In the genomic region with DNA sequence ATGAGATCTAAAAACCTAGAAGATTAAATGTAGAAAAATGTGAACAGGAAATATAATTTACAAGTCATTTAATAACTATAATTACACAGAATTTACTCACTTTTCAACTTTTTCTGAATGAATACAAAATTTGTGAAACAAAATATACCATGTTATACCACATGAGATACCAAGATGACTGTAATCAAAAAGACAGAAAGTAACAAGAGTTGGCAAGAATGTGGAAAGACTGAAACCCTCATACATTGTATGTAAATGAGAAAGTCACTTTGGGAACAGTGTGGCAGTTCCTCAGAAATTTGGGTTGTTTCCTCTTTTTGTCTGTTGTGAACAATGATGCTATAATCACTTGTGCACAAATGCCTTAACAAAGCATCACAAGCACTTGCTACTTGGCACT, we compare ENCODE assay signal across 21 cellular contexts.
DNase-seq lines count a peak whose midpoint lies in the region; ATAC-seq and TF ChIP-seq lines count a peak whose summit lies in the region.
"Had no signal": no experiment of that assay in that cellular context is flagged by ENCODE, and none has a peak within 500 bp of the region (broad histone marks: within the 10 kb centered on the region; RNA-seq: fewer than 3 reads in every experiment).

No MANE protein-coding gene starts in this region.

- H3K9me2 ChIP-seq in HCT116 (ENCODE audit: insufficient read depth): no peaks in the 10 kb centered on the region

- peak; percentile 39 for DNase-seq in CD1c-positive myeloid dendritic cell (ENCODE audit: extremely low spot score)
- no peak for DNase-seq in HCT116 (ENCODE audit: low read depth, low spot score)
- DNase-seq in uterus: no peak
- DNase-seq in LoVo (ENCODE audit: low spot score): no peak
- no peak for DNase-seq in NCI-H345 treated with DMSO at 0.1 percent for 48 hours (lab: John Stamatoyannopoulos, UW; ENCODE audit: unreplicated experiment)
- no peak for DNase-seq in H4 (ENCODE audit: low spot score)
- DNase-seq: adrenal gland; DMS 273 treated with DMSO at 0.1 percent for 48 hours; esophagus squamous epithelium; HCEC 1CT; Kasumi-1; NCI-H146; NCI-H345; right cardiac atrium; SHP77; stimulated activated naive CD8-positive, alpha-beta T cell treated with anti-CD3 and anti-CD28 coated beads, Interleukin-15, amount 100 ng/mL, for 72 hours had no signal

- no peak overlapping the region for H3K4me3 ChIP-seq in HCT116 (replicated peaks in 1 of 2; ENCODE audit: low read depth in 1 of 2, low read length in 2 of 2)
- H3K4me3 ChIP-seq in uterus: no peak overlapping the region
- H3K4me3 ChIP-seq: adrenal gland, BLaER1, cardiac muscle cell, esophagus squamous epithelium had no signal

- TF ChIP-seq RAD21 in HCT116 (IDR thresholded peaks at IDR 0.05; ENCODE audit: low read depth): no peak

- H2AFZ ChIP-seq in HCT116 (ENCODE audit: low read depth, low read length, poor library complexity, severe bottlenecking): peak overlapping the region; percentile 63

- H3K9ac ChIP-seq in HCT116 (ENCODE audit: low read length): no peak overlapping the region
- H3K9ac ChIP-seq: BLaER1 had no signal

- no peaks in the 10 kb centered on the region for H3K9me3 ChIP-seq in HCT116 (ENCODE audit: control insufficient read depth in 1 of 2, insufficient read depth in 1 of 2, low read depth in 1 of 2, low read length in 2 of 2)
- H3K9me3 ChIP-seq in uterus: no peaks in the 10 kb centered on the region
- H3K9me3 ChIP-seq: adrenal gland, BLaER1, esophagus squamous epithelium had no signal

- H3K79me2 ChIP-seq in HCT116 (ENCODE audit: insufficient read depth, low read length): no peaks in the 10 kb centered on the region

- RAD21 ChIA-PET in HCT116 (lab: Charles Lee; ENCODE audit: low non-redundant PET in 1 of 2, low total read pairs in 2 of 2, uncharacterized antibody in 2 of 2, unreplicated experiment in 2 of 2): no interaction called here

- no peaks in the 10 kb centered on the region for H3K4me1 ChIP-seq in HCT116 (ENCODE audit: control insufficient read depth in 1 of 2, insufficient read depth in 2 of 2, low read length in 2 of 2)
- H3K4me1 ChIP-seq in uterus: no peaks in the 10 kb centered on the region
- H3K4me1 ChIP-seq: adrenal gland, BLaER1, esophagus squamous epithelium had no signal

- no peak overlapping the region for H3K27ac ChIP-seq in HCT116 (ENCODE audit: low read depth, low read length)
- no peak overlapping the region for H3K27ac ChIP-seq in uterus
- H3K27ac ChIP-seq: adrenal gland, BLaER1, cardiac muscle cell, esophagus squamous epithelium had no signal

- TF ChIP-seq CTCF in HCT116 (IDR thresholded peaks at IDR 0.05 in 2 of 3, conservative IDR thresholded peaks at IDR 0.05 in 1 of 3; ENCODE audit: borderline replicate concordance in 1 of 3, insufficient read depth in 1 of 3, low read depth in 2 of 3, low read length in 2 of 3) (no peak), uterus (IDR thresholded peaks at IDR 0.05) (no peak)

- BruUV-seq in HCT116 (replicated peaks; lab: Mats Ljungman, UMichigan): no TSS peak

- intact Hi-C loops in HCT116 (cut with micrococcal nuclease) (no loop called here), uterus (cut with DNase I; ENCODE audit: low total_unique reads) (no loop called here)

- TF ChIP-seq POLR2A in HCT116 (IDR thresholded peaks at IDR 0.05; ENCODE audit: borderline replicate concordance, extremely low read depth, insufficient read depth, insufficient read length): no peak
- TF ChIP-seq POLR2A in uterus (IDR thresholded peaks at IDR 0.05): no peak

- H3K36me3 ChIP-seq in HCT116 (ENCODE audit: control insufficient read depth in 1 of 2, insufficient read depth in 2 of 2, low read length in 2 of 2): no peaks in the 10 kb centered on the region
- no peaks in the 10 kb centered on the region for H3K36me3 ChIP-seq in uterus
- H3K36me3 ChIP-seq: adrenal gland, BLaER1, cardiac muscle cell, esophagus squamous epithelium had no signal

- H4K20me1 ChIP-seq in HCT116 (ENCODE audit: insufficient read depth): no peaks in the 10 kb centered on the region
- H4K20me1 ChIP-seq: BLaER1 had no signal

- CTCF ChIA-PET in HCT116 (lab: Charles Lee): no interaction called here

- ATAC-seq in GM18870 (IDR thresholded peaks at IDR 0.05; ENCODE audit: unreplicated experiment): peak; percentile 70
- ATAC-seq in HCT116: no peak
- peak; percentile 44 for ATAC-seq in HG03342 (IDR thresholded peaks at IDR 0.05; ENCODE audit: unreplicated experiment)
- ATAC-seq: activated CD4-positive, CD25-positive, alpha-beta regulatory T cell treated with anti-CD3 and anti-CD28 coated beads, Interleukin-2, amount 50 U/mL, for 24 hours; right cardiac atrium; stimulated activated naive CD8-positive, alpha-beta T cell treated with anti-CD3 and anti-CD28 coated beads, Interleukin-15, amount 100 ng/mL, for 72 hours had no signal

- POLR2A ChIA-PET in HCT116 (lab: Charles Lee): no interaction called here

- H3K27me3 ChIP-seq in HCT116 (ENCODE audit: insufficient read depth, low read length) (no peaks in the 10 kb centered on the region), uterus (no peaks in the 10 kb centered on the region)
- H3K27me3 ChIP-seq: adrenal gland, BLaER1, cardiac muscle cell, esophagus squamous epithelium had no signal

- H3K4me2 ChIP-seq in HCT116 (ENCODE audit: low read length): no peak overlapping the region
- H3K4me2 ChIP-seq: BLaER1 had no signal

TF ChIP-seq in HCT116, 20 proteins besides CTCF, POLR2A, EP300 and RAD21:
- no peak for TF ChIP-seq SRF (IDR thresholded peaks at IDR 0.05; ENCODE audit: low read depth)
- TF ChIP-seq, protein P1, sequence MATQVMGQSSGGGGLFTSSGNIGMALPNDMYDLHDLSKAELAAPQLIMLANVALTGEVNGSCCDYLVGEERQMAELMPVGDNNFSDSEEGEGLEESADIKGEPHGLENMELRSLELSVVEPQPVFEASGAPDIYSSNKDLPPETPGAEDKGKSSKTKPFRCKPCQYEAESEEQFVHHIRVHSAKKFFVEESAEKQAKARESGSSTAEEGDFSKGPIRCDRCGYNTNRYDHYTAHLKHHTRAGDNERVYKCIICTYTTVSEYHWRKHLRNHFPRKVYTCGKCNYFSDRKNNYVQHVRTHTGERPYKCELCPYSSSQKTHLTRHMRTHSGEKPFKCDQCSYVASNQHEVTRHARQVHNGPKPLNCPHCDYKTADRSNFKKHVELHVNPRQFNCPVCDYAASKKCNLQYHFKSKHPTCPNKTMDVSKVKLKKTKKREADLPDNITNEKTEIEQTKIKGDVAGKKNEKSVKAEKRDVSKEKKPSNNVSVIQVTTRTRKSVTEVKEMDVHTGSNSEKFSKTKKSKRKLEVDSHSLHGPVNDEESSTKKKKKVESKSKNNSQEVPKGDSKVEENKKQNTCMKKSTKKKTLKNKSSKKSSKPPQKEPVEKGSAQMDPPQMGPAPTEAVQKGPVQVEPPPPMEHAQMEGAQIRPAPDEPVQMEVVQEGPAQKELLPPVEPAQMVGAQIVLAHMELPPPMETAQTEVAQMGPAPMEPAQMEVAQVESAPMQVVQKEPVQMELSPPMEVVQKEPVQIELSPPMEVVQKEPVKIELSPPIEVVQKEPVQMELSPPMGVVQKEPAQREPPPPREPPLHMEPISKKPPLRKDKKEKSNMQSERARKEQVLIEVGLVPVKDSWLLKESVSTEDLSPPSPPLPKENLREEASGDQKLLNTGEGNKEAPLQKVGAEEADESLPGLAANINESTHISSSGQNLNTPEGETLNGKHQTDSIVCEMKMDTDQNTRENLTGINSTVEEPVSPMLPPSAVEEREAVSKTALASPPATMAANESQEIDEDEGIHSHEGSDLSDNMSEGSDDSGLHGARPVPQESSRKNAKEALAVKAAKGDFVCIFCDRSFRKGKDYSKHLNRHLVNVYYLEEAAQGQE (IDR thresholded peaks at IDR 0.05; ENCODE audit: low read depth): no peak
- no peak for TF ChIP-seq POLR2AphosphoS5 (IDR thresholded peaks at IDR 0.05; ENCODE audit: low read depth, low read length)
- TF ChIP-seq ZBTB33 (IDR thresholded peaks at IDR 0.05; ENCODE audit: extremely low read depth, insufficient replicate concordance, low read length): no peak
- TF ChIP-seq ATF3 (IDR thresholded peaks at IDR 0.05): no peak
- no peak for TF ChIP-seq EZH2phosphoT487 (IDR thresholded peaks at IDR 0.05; ENCODE audit: borderline replicate concordance)
- TF ChIP-seq EGR1 (IDR thresholded peaks at IDR 0.05; ENCODE audit: low read depth): no peak
- TF ChIP-seq EZH2 (IDR thresholded peaks at IDR 0.05): no peak
- TF ChIP-seq CEBPB (IDR thresholded peaks at IDR 0.05; ENCODE audit: low read depth): no peak
- no peak for TF ChIP-seq TCF7L2 (IDR thresholded peaks at IDR 0.05; ENCODE audit: borderline replicate concordance, extremely low read depth, insufficient read depth, insufficient read length)
- TF ChIP-seq JUND (IDR thresholded peaks at IDR 0.05): no peak
- TF ChIP-seq SIN3A (IDR thresholded peaks at IDR 0.05; ENCODE audit: low read depth): no peak
- TF ChIP-seq ZNF274 (IDR thresholded peaks at IDR 0.05; ENCODE audit: low read depth, low read length): no peak
- no peak for TF ChIP-seq YY1 (IDR thresholded peaks at IDR 0.05; ENCODE audit: extremely low read depth, insufficient replicate concordance, low read depth, low read length)
- TF ChIP-seq, protein P2, sequence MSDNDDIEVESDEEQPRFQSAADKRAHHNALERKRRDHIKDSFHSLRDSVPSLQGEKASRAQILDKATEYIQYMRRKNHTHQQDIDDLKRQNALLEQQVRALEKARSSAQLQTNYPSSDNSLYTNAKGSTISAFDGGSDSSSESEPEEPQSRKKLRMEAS (IDR thresholded peaks at IDR 0.05): no peak
